9 cellular contexts compared by ENCODE assay signal in the genomic region with DNA sequence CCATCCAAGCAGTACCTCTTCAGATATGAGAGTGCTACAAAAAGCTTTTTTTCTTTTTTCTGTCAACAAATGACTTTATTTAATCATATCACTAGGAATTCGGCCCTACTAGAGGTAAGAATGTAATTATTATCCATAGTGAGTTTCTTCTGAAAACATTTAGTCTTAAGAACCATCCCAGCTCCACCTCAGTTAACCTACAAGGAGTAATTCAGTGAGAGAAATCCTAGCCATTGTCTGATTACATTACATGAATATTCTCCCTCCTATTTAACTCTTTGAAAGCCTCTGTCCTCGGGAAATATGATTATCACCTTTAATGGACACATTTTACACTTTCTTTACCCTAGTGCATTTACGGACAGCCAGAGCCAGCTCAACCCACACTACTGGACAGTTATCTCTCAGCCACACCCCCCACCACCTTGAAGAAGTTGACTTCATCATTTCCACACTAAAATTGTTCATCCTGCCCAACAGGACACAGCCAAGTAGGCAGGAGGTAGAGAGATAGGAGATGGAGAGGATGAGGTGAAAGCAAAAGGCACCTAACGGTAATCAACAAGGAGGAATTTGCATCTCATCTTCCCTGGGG. TPM values are rescaled to one million over a fixed set of nuclear protein-coding genes. Genes with fewer than 3 reads are reported as not detected.
DNase-seq lines count a peak whose midpoint lies in the region; ATAC-seq and TF ChIP-seq lines count a peak whose summit lies in the region.
"Had no signal": no experiment of that assay in that cellular context is flagged by ENCODE, and none has a peak within 500 bp of the region (broad histone marks: within the 10 kb centered on the region; RNA-seq: fewer than 3 reads in every experiment).

No MANE protein-coding gene starts in this region.

- H3K27ac ChIP-seq in HUES48 (ENCODE audit: low read depth, low read length) = no peak overlapping the region
- no peak overlapping the region for H3K27ac ChIP-seq in hepatocyte
- H3K27ac ChIP-seq in smooth muscle cell (ENCODE audit: low read depth) = no peak overlapping the region
- H3K27ac ChIP-seq: SJSA1 had no signal

- peak overlapping the region; percentile 84 for H3K4me3 ChIP-seq in HUES48 (ENCODE audit: low read depth, low read length)
- peak overlapping the region; percentile 55 for H3K4me3 ChIP-seq in hepatocyte
- peak overlapping the region; percentile 62 for H3K4me3 ChIP-seq in smooth muscle cell

- H3K27ac Mint-ChIP-seq in WTC11 = no peak overlapping the region
- H3K27ac Mint-ChIP-seq: activated T-helper 2 cell treated with anti-CD3 and anti-CD28 coated beads, Interferon-gamma antibody, Interleukin-2, Interleukin-4, amounts not matched to agents 10 μg/mL and 5 μg/mL and 100 μg/mL, durations not matched to agents 14 hours and 24 hours and 36 hours had no signal

- H3K79me2 ChIP-seq in hepatocyte (no peaks in the 10 kb centered on the region), smooth muscle cell (ENCODE audit: low read depth) (no peaks in the 10 kb centered on the region)

- peaks cover 7% of the 10 kb centered on the region for H3K4me1 Mint-ChIP-seq in WTC11

- H3K9me3 ChIP-seq in HUES48 (ENCODE audit: control insufficient read depth, insufficient read depth, low read length) (no peaks in the 10 kb centered on the region), hepatocyte (ENCODE audit: low read depth) (no peaks in the 10 kb centered on the region), smooth muscle cell (replicated peaks; ENCODE audit: low read depth) (no peaks in the 10 kb centered on the region)
- H3K9me3 ChIP-seq: SJSA1 had no signal

- 0 out of 2 replicates have a peak, but pooled peaks cover 6% of the 10 kb centered on the region for H3K4me1 ChIP-seq in HUES48 (ENCODE audit: control insufficient read depth, insufficient read depth, low read length)
- no peaks in the 10 kb centered on the region for H3K4me1 ChIP-seq in hepatocyte (ENCODE audit: insufficient read depth)
- H3K4me1 ChIP-seq in smooth muscle cell (ENCODE audit: low read depth) = no peaks in the 10 kb centered on the region

- POLR2A ChIA-PET in WTC11 (lab: Charles Lee) = no interaction called here

- CTCF ChIA-PET in WTC11 (lab: Charles Lee) = no interaction called here

- DNase-seq in WTC11 (ENCODE audit: low spot score) (no peak), hepatocyte (ENCODE audit: low spot score) (no peak), smooth muscle cell (lab: John Stamatoyannopoulos, UW; ENCODE audit: unreplicated experiment) (no peak), GM10266 (ENCODE audit: extremely low spot score) (no peak)
- no peak for DNase-seq in stimulated activated CD4-positive, alpha-beta T cell treated with anti-CD3 and anti-CD28 coated beads, Interleukin-1b, Interleukin-23, amount 100 ng/mL, for 48 hours

- H3K36me3 Mint-ChIP-seq in WTC11 = no peaks in the 10 kb centered on the region

- H3K27me3 ChIP-seq in HUES48 (ENCODE audit: control insufficient read depth, insufficient read depth, low read length) = peaks cover 50% of the 10 kb centered on the region
- H3K27me3 ChIP-seq in hepatocyte = peaks cover 49% of the 10 kb centered on the region
- peaks cover 63% of the 10 kb centered on the region for H3K27me3 ChIP-seq in smooth muscle cell (ENCODE audit: low read depth)

- WGBS in hepatocyte (ENCODE audit: low lambda C conversion rate, missing lambda C conversion rate) = 32% methylated on average over 4 of the region's 4 CpGs
- WGBS in smooth muscle cell (ENCODE audit: low lambda C conversion rate) = 22% methylated on average over 4 of the region's 4 CpGs

- H3K9me3 Mint-ChIP-seq in WTC11 = no peaks in the 10 kb centered on the region
- H3K9me3 Mint-ChIP-seq: activated T-helper 2 cell treated with anti-CD3 and anti-CD28 coated beads, Interferon-gamma antibody, Interleukin-2, Interleukin-4, amounts not matched to agents 10 μg/mL and 5 μg/mL and 100 μg/mL, durations not matched to agents 14 hours and 24 hours and 36 hours had no signal

- peak overlapping the region; percentile 85 for H3K4me3 Mint-ChIP-seq in WTC11

- TF ChIP-seq CTCF in WTC11 (IDR thresholded peaks at IDR 0.05) (no peak), hepatocyte (IDR thresholded peaks at IDR 0.05; ENCODE audit: poor library complexity) (no peak), smooth muscle cell (IDR thresholded peaks at IDR 0.05; ENCODE audit: borderline replicate concordance, insufficient read depth, poor library complexity, severe bottlenecking) (no peak), GM10266 (IDR thresholded peaks at IDR 0.05; ENCODE audit: control insufficient read depth, insufficient read depth, low read depth, missing control alignments) (no peak)

- H3K9ac ChIP-seq in HUES48 (ENCODE audit: low read depth, low read length) (no peak overlapping the region), smooth muscle cell (ENCODE audit: low read depth) (no peak overlapping the region)

- ATAC-seq in WTC11 = no peak
- ATAC-seq in HG03039 (IDR thresholded peaks at IDR 0.05; ENCODE audit: unreplicated experiment) = no peak

- H4K20me1 ChIP-seq in hepatocyte (ENCODE audit: insufficient read depth, poor library complexity, severe bottlenecking) (no peaks in the 10 kb centered on the region), smooth muscle cell (ENCODE audit: low read depth) (no peaks in the 10 kb centered on the region)

- no peaks in the 10 kb centered on the region for H3F3A ChIP-seq in smooth muscle cell (ENCODE audit: low read depth)

- H3K4me2 ChIP-seq in hepatocyte (peak overlapping the region; percentile 81), smooth muscle cell (peak overlapping the region; percentile 96)

- H3K27me3 Mint-ChIP-seq in WTC11 (ENCODE audit: low read depth) = peaks cover 41% of the 10 kb centered on the region

- H3K36me3 ChIP-seq in HUES48 (ENCODE audit: control insufficient read depth, insufficient read depth, low read length) (no peaks in the 10 kb centered on the region), hepatocyte (replicated peaks; ENCODE audit: insufficient read depth, low read depth) (no peaks in the 10 kb centered on the region), smooth muscle cell (ENCODE audit: low read depth) (no peaks in the 10 kb centered on the region)
- H3K36me3 ChIP-seq: SJSA1 had no signal

- H2AFZ ChIP-seq in hepatocyte (peak overlapping the region; percentile 61), smooth muscle cell (ENCODE audit: low read depth) (no peak overlapping the region)

- no peaks in the 10 kb centered on the region for H3K9me2 ChIP-seq in hepatocyte (replicated peaks; ENCODE audit: insufficient read depth)

TF ChIP-seq in WTC11, 78 proteins besides CTCF, POLR2A, EP300 and RAD21 (continues in another document):
- TF ChIP-seq ATF1 (CRISPR knock-in tag; IDR thresholded peaks at IDR 0.05) (no peak), FOXJ3 (CRISPR knock-in tag; IDR thresholded peaks at IDR 0.05; ENCODE audit: borderline replicate concordance) (no peak), NFE2L1 (CRISPR knock-in tag; IDR thresholded peaks at IDR 0.05) (no peak), ZNF396 (CRISPR knock-in tag; IDR thresholded peaks at IDR 0.05; ENCODE audit: borderline replicate concordance) (no peak), NR1H2 (CRISPR knock-in tag; IDR thresholded peaks at IDR 0.05) (no peak)
- TF ChIP-seq, protein P1, sequence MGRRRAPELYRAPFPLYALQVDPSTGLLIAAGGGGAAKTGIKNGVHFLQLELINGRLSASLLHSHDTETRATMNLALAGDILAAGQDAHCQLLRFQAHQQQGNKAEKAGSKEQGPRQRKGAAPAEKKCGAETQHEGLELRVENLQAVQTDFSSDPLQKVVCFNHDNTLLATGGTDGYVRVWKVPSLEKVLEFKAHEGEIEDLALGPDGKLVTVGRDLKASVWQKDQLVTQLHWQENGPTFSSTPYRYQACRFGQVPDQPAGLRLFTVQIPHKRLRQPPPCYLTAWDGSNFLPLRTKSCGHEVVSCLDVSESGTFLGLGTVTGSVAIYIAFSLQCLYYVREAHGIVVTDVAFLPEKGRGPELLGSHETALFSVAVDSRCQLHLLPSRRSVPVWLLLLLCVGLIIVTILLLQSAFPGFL (CRISPR knock-in tag; IDR thresholded peaks at IDR 0.05; ENCODE audit: borderline replicate concordance) = no peak
- TF ChIP-seq, protein P2, sequence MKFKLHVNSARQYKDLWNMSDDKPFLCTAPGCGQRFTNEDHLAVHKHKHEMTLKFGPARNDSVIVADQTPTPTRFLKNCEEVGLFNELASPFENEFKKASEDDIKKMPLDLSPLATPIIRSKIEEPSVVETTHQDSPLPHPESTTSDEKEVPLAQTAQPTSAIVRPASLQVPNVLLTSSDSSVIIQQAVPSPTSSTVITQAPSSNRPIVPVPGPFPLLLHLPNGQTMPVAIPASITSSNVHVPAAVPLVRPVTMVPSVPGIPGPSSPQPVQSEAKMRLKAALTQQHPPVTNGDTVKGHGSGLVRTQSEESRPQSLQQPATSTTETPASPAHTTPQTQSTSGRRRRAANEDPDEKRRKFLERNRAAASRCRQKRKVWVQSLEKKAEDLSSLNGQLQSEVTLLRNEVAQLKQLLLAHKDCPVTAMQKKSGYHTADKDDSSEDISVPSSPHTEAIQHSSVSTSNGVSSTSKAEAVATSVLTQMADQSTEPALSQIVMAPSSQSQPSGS (CRISPR knock-in tag; IDR thresholded peaks at IDR 0.05; ENCODE audit: borderline replicate concordance, low read depth) = no peak
- TF ChIP-seq, protein P3, sequence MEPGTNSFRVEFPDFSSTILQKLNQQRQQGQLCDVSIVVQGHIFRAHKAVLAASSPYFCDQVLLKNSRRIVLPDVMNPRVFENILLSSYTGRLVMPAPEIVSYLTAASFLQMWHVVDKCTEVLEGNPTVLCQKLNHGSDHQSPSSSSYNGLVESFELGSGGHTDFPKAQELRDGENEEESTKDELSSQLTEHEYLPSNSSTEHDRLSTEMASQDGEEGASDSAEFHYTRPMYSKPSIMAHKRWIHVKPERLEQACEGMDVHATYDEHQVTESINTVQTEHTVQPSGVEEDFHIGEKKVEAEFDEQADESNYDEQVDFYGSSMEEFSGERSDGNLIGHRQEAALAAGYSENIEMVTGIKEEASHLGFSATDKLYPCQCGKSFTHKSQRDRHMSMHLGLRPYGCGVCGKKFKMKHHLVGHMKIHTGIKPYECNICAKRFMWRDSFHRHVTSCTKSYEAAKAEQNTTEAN (CRISPR knock-in tag; IDR thresholded peaks at IDR 0.05) = no peak

RNA-seq across cellular contexts. Expression of a gene that starts 1.3 kb away (rescaled TPM):
- total RNA-seq in WTC11 (2021) (0.92 to 1.8 TPM (median 1.1 TPM) in 3 replicates), hepatocyte (1.2 and 7.9 TPM in 2 replicates), smooth muscle cell (not detected in 2 replicates)
- polyA plus RNA-seq in hepatocyte (1.2 TPM in 1 of 2 replicates, not detected in the other), smooth muscle cell (0.58 TPM in 1 of 2 replicates, not detected in the other)
- total RNA-seq: activated T-helper 2 cell treated with anti-CD3 and anti-CD28 coated beads, Interferon-gamma antibody, Interleukin-2, Interleukin-4, amounts not matched to agents 10 μg/mL and 5 μg/mL and 100 μg/mL, durations not matched to agents 14 hours and 24 hours and 36 hours had no signal
